ENCODE assay signal across 38 cellular contexts in genomic region chr1:181748013-181748412, GRCh38.
"Had no signal": no experiment of that assay in that cellular context is flagged by ENCODE, and none has a peak within 500 bp of the region (broad histone marks: within the 10 kb centered on the region; RNA-seq: fewer than 3 reads in every experiment).

No MANE protein-coding gene starts in this region.

- H3K4me3 ChIP-seq: adrenal gland, ascending aorta, body of pancreas, breast epithelium, cardiac muscle cell had no signal

- H3K9me3 ChIP-seq: adrenal gland, ascending aorta, body of pancreas, breast epithelium had no signal

- H3K36me3 ChIP-seq: adrenal gland, ascending aorta, brain microvascular endothelial cell, breast epithelium, cardiac muscle cell had no signal

- H3K36me3 Mint-ChIP-seq: activated naive CD4-positive, alpha-beta T cell treated with anti-CD3 and anti-CD28 coated beads, Interleukin-2, amount 10 ng/mL, durations not matched to agents 7 days and 5 days; activated naive CD4-positive, alpha-beta T cell treated with anti-CD3 and anti-CD28 coated beads, Interleukin-2, amount 50 U/mL, for 24 hours; activated naive CD4-positive, alpha-beta T cell treated with anti-CD3 and anti-CD28 coated beads, Interleukin-2, amount 50 U/mL, for 72 hours; activated naive CD8-positive, alpha-beta T cell; activated naive CD8-positive, alpha-beta T cell treated with anti-CD3 and anti-CD28 coated beads for 36 hours; activated naive CD8-positive, alpha-beta T cell treated with anti-CD3 and anti-CD28 coated beads, Interleukin-2, amount 10 ng/mL, durations not matched to agents 7 days and 5 days had no signal

- H3K4me1 Mint-ChIP-seq: activated naive CD4-positive, alpha-beta T cell treated with anti-CD3 and anti-CD28 coated beads, Interleukin-2, amount 10 ng/mL, durations not matched to agents 7 days and 5 days; activated naive CD4-positive, alpha-beta T cell treated with anti-CD3 and anti-CD28 coated beads, Interleukin-2, amount 50 U/mL, for 24 hours; activated naive CD8-positive, alpha-beta T cell treated with anti-CD3 and anti-CD28 coated beads for 36 hours; activated naive CD8-positive, alpha-beta T cell treated with anti-CD3 and anti-CD28 coated beads, Interleukin-2, amount 10 ng/mL, durations not matched to agents 7 days and 5 days; activated naive CD8-positive, alpha-beta T cell treated with anti-CD3 and anti-CD28 coated beads, Interleukin-2, amount 50 U/mL, for 24 hours; activated T-helper 17 cell treated with anti-CD3 and anti-CD28 coated beads, Interleukin-2, amount 50 U/mL, for 72 hours; central memory CD8-positive, alpha-beta T cell had no signal

- H3K9me3 Mint-ChIP-seq: activated naive CD4-positive, alpha-beta T cell treated with anti-CD3 and anti-CD28 coated beads for 36 hours; activated naive CD4-positive, alpha-beta T cell treated with anti-CD3 and anti-CD28 coated beads, Interleukin-2, amount 10 ng/mL, durations not matched to agents 7 days and 5 days; activated naive CD4-positive, alpha-beta T cell treated with anti-CD3 and anti-CD28 coated beads, Interleukin-2, amount 50 U/mL, for 24 hours; activated naive CD4-positive, alpha-beta T cell treated with anti-CD3 and anti-CD28 coated beads, Interleukin-2, amount 50 U/mL, for 72 hours; activated naive CD8-positive, alpha-beta T cell treated with anti-CD3 and anti-CD28 coated beads for 36 hours; activated naive CD8-positive, alpha-beta T cell treated with anti-CD3 and anti-CD28 coated beads, Interleukin-2, amount 10 ng/mL, durations not matched to agents 7 days and 5 days; activated naive CD8-positive, alpha-beta T cell treated with anti-CD3 and anti-CD28 coated beads, Interleukin-2, amount 50 U/mL, for 24 hours; activated T-cell treated with anti-CD3 and anti-CD28 coated beads, Interleukin-2, amount 50 U/mL, for 24 hours; activated T-cell treated with anti-CD3 and anti-CD28 coated beads, Interleukin-2, amount 50 U/mL, for 4 hours; activated T-cell treated with anti-CD3 and anti-CD28 coated beads, Interleukin-2, amount 50 U/mL, for 72 hours; activated T-helper 17 cell treated with anti-CD3 and anti-CD28 coated beads, Interleukin-2, amount 50 U/mL, for 72 hours; activated T-helper 2 cell treated with anti-CD3 and anti-CD28 coated beads, Interferon-gamma antibody, Interleukin-2, Interleukin-4, amounts not matched to agents 10 μg/mL and 5 μg/mL and 100 μg/mL, durations not matched to agents 14 hours and 24 hours and 36 hours; central memory CD8-positive, alpha-beta T cell had no signal

- H3K4me3 Mint-ChIP-seq: activated naive CD4-positive, alpha-beta T cell treated with anti-CD3 and anti-CD28 coated beads for 36 hours; activated naive CD4-positive, alpha-beta T cell treated with anti-CD3 and anti-CD28 coated beads, Interleukin-2, amount 10 ng/mL, durations not matched to agents 7 days and 5 days; activated naive CD4-positive, alpha-beta T cell treated with anti-CD3 and anti-CD28 coated beads, Interleukin-2, amount 50 U/mL, for 24 hours; activated naive CD8-positive, alpha-beta T cell; activated naive CD8-positive, alpha-beta T cell treated with anti-CD3 and anti-CD28 coated beads for 36 hours; activated naive CD8-positive, alpha-beta T cell treated with anti-CD3 and anti-CD28 coated beads, Interleukin-2, amount 10 ng/mL, durations not matched to agents 7 days and 5 days; activated naive CD8-positive, alpha-beta T cell treated with anti-CD3 and anti-CD28 coated beads, Interleukin-2, amount 50 U/mL, for 24 hours; activated T-cell treated with anti-CD3 and anti-CD28 coated beads, Interleukin-2, amount 50 U/mL, for 24 hours; activated T-cell treated with anti-CD3 and anti-CD28 coated beads, Interleukin-2, amount 50 U/mL, for 4 hours; activated T-cell treated with anti-CD3 and anti-CD28 coated beads, Interleukin-2, amount 50 U/mL, for 72 hours; activated T-helper 17 cell treated with anti-CD3 and anti-CD28 coated beads, Interleukin-2, amount 50 U/mL, for 72 hours; brain; central memory CD8-positive, alpha-beta T cell had no signal

- DNase-seq: activated effector memory CD4-positive, alpha-beta T cell treated with anti-CD3 and anti-CD28 coated beads, Interleukin-2, amount 50 U/mL, for 16 hours; activated effector memory CD4-positive, alpha-beta T cell treated with Interleukin-2 at 50 U/mL for 16 hours; activated gamma-delta T cell; activated gamma-delta T cell treated with Interleukin-2 at 50 U/mL for 16 hours; activated naive CD4-positive, alpha-beta T cell; activated naive CD4-positive, alpha-beta T cell treated with anti-CD3 and anti-CD28 coated beads for 36 hours; activated naive CD4-positive, alpha-beta T cell treated with anti-CD3 and anti-CD28 coated beads, Interleukin-2, amount 10 ng/mL, durations not matched to agents 7 days and 5 days; activated naive CD4-positive, alpha-beta T cell treated with anti-CD3 and anti-CD28 coated beads, Interleukin-2, amount 50 U/mL, for 16 hours; activated naive CD4-positive, alpha-beta T cell treated with Interleukin-2 at 50 U/mL for 16 hours; activated naive CD8-positive, alpha-beta T cell treated with anti-CD3 and anti-CD28 coated beads for 36 hours; activated naive CD8-positive, alpha-beta T cell treated with anti-CD3 and anti-CD28 coated beads, Interleukin-2, amount 10 ng/mL, durations not matched to agents 7 days and 5 days; activated naive CD8-positive, alpha-beta T cell treated with anti-CD3 and anti-CD28 coated beads, Interleukin-2, amount 50 U/mL, for 24 hours; activated T-cell treated with anti-CD3 and anti-CD28 coated beads for 4 hours; activated T-cell treated with anti-CD3 and anti-CD28 coated beads, Interleukin-2, amount 50 U/mL, for 1 hour; activated T-cell treated with anti-CD3 and anti-CD28 coated beads, Interleukin-2, amount 50 U/mL, for 24 hours; activated T-cell treated with anti-CD3 and anti-CD28 coated beads, Interleukin-2, amount 50 U/mL, for 4 hours; activated T-cell treated with anti-CD3 and anti-CD28 coated beads, Interleukin-2, amount 50 U/mL, for 48 hours; activated T-cell treated with anti-CD3 and anti-CD28 coated beads, Interleukin-2, amount 50 U/mL, for 72 hours; adrenal gland; amniotic stem cell; amygdala; anterior cingulate cortex; aorta; body of pancreas; brain microvascular endothelial cell; caudate nucleus; central memory CD4-positive, alpha-beta T cell; cerebellar nuclear complex had no signal

- H3K27me3 Mint-ChIP-seq: activated naive CD4-positive, alpha-beta T cell treated with anti-CD3 and anti-CD28 coated beads, Interleukin-2, amount 50 U/mL, for 24 hours; activated naive CD8-positive, alpha-beta T cell; activated naive CD8-positive, alpha-beta T cell treated with anti-CD3 and anti-CD28 coated beads for 36 hours; activated T-cell treated with anti-CD3 and anti-CD28 coated beads, Interleukin-2, amount 50 U/mL, for 24 hours; activated T-helper 17 cell treated with anti-CD3 and anti-CD28 coated beads, Interleukin-2, amount 50 U/mL, for 72 hours had no signal

- H3K27ac ChIP-seq: adrenal gland, ascending aorta, body of pancreas, brain microvascular endothelial cell, breast epithelium, cardiac muscle cell had no signal

- H3K27me3 ChIP-seq: adrenal gland, ascending aorta, body of pancreas, brain microvascular endothelial cell, breast epithelium, cardiac muscle cell had no signal

- H3K27ac Mint-ChIP-seq: activated naive CD4-positive, alpha-beta T cell treated with anti-CD3 and anti-CD28 coated beads for 36 hours; activated naive CD4-positive, alpha-beta T cell treated with anti-CD3 and anti-CD28 coated beads, Interleukin-2, amount 10 ng/mL, durations not matched to agents 7 days and 5 days; activated naive CD4-positive, alpha-beta T cell treated with anti-CD3 and anti-CD28 coated beads, Interleukin-2, amount 50 U/mL, for 24 hours; activated naive CD4-positive, alpha-beta T cell treated with anti-CD3 and anti-CD28 coated beads, Interleukin-2, amount 50 U/mL, for 72 hours; activated naive CD8-positive, alpha-beta T cell; activated naive CD8-positive, alpha-beta T cell treated with anti-CD3 and anti-CD28 coated beads for 36 hours; activated naive CD8-positive, alpha-beta T cell treated with anti-CD3 and anti-CD28 coated beads, Interleukin-2, amount 10 ng/mL, durations not matched to agents 7 days and 5 days; activated naive CD8-positive, alpha-beta T cell treated with anti-CD3 and anti-CD28 coated beads, Interleukin-2, amount 50 U/mL, for 24 hours; activated T-cell treated with anti-CD3 and anti-CD28 coated beads, Interleukin-2, amount 50 U/mL, for 24 hours; activated T-cell treated with anti-CD3 and anti-CD28 coated beads, Interleukin-2, amount 50 U/mL, for 72 hours; activated T-helper 17 cell treated with anti-CD3 and anti-CD28 coated beads, Interleukin-2, amount 50 U/mL, for 72 hours; activated T-helper 2 cell treated with anti-CD3 and anti-CD28 coated beads, Interferon-gamma antibody, Interleukin-2, Interleukin-4, amounts not matched to agents 10 μg/mL and 5 μg/mL and 100 μg/mL, durations not matched to agents 14 hours and 24 hours and 36 hours had no signal
